Comparison of ENCODE assay signal across 9 cellular contexts in the genomic region with DNA sequence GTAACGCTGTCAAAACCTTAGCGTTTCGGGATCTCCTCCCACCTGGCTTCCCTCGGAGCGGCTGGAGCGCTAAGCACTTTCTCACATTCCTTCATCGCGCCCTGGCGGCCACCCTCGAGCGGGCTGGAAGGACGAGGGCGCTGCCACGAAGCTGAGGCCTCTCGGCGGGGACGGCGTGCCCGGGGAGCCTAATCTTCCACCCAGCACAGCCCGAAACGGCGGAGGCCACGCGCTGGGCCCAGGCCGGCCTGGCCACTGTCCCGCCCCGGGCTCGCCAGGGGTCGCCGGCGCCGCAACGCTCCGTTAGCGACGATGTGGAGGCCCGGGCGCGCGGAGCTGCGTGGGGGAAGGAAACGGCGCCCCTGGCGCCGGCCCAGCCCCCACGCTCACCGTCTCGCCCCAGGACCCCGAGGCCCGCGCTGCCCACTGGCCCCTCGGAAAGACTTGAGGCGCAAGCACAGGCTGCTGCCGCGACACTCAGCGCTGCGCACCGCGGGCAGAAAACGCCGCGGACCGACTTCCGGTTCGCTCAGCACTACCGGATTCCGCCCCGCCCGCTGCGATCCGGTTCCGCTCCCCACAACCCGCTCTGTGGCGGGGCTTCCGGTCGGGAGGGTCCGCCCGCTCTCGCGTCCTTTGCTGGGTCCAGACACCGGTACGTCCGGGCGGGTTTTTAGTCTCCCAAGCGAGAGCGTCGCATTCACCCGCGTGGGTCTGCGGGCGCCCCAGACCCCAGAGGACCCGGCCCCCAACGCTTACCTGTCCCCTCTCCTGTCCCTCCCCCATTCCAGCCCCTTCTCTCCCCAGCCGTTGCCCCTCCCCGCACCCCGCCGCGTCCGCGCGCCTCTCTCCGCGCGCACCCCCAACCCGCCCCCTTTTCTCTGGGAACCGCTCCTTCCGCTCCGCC. TPM values are rescaled to one million over a fixed set of nuclear protein-coding genes. Genes with fewer than 3 reads are reported as not detected.
DNase-seq lines count a peak whose midpoint lies in the region; ATAC-seq, FAIRE-seq and TF ChIP-seq lines count a peak whose summit lies in the region.
"Had no signal": no experiment of that assay in that cellular context is flagged by ENCODE, and none has a peak within 500 bp of the region (broad histone marks: within the 10 kb centered on the region; RNA-seq: fewer than 3 reads in every experiment).

A gene with protein sequence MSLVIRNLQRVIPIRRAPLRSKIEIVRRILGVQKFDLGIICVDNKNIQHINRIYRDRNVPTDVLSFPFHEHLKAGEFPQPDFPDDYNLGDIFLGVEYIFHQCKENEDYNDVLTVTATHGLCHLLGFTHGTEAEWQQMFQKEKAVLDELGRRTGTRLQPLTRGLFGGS (plus strand): TSS at position 582 of the 907 bp plus-strand sequence. CDS start 572 bp downstream, outside the sequence.

- DNase-seq in AG20443 (ENCODE audit: low spot score) (peak; percentile 97), NCI-H345 treated with DMSO at 0.1 percent for 48 hours (lab: John Stamatoyannopoulos, UW; ENCODE audit: unreplicated experiment) (peak; percentile 86), cerebellar cortex (ENCODE audit: low spot score) (peak; percentile 90), kidney (peak; percentile 96)
- peak; percentile 87 for DNase-seq in activated CD4-positive, CD25-positive, alpha-beta regulatory T cell treated with anti-CD3 and anti-CD28 coated beads, Interleukin-2, amount 50 U/mL, for 72 hours
- peak; percentile 65 to 82 for DNase-seq in stimulated activated CD4-positive, alpha-beta T cell treated with anti-CD3 and anti-CD28 coated beads, Interleukin-15, amount 100 ng/mL, for 1 hour (ENCODE audit: low read depth in 1 of 2, low spot score in 1 of 2)

- H3K4me1 ChIP-seq in kidney (ENCODE audit: control insufficient read depth in 1 of 2, insufficient read depth in 1 of 2, low read depth in 1 of 2, low read length in 2 of 2) = peaks cover 21 to 23% of the 10 kb centered on the region in 2 donors

- H3K9me3 ChIP-seq in kidney (ENCODE audit: control insufficient read depth in 1 of 2, low read length in 2 of 2) = no peaks in the 10 kb centered on the region

- intact Hi-C loops in kidney (cut with DNase I) = no loop called here

- peak; percentile 41 for TF ChIP-seq CTCF in kidney (IDR thresholded peaks at IDR 0.05; ENCODE audit: borderline replicate concordance, extremely low read depth, insufficient read depth)

- peak within 1 kb of the TSS; percentile 85 to 96 for H3K9ac ChIP-seq in kidney (ENCODE audit: low read length in 2 of 2)

- peak within 1 kb of the TSS; percentile 79 to 90 for H3K27ac ChIP-seq in kidney (ENCODE audit: low read depth in 2 of 2, low read length in 2 of 2)

- H3K36me3 ChIP-seq in kidney (ENCODE audit: control insufficient read depth in 1 of 2, insufficient read depth in 2 of 2, low read length in 2 of 2) = peaks cover 5 to 6% of the 10 kb centered on the region in 2 donors

- no peak for FAIRE-seq in kidney (lab: Jason Lieb, UNC)
- FAIRE-seq: colon had no signal

- ATAC-seq in GM19025 (IDR thresholded peaks at IDR 0.05; ENCODE audit: low read depth, unreplicated experiment) (peak; percentile 92), HG03280 (IDR thresholded peaks at IDR 0.05; ENCODE audit: unreplicated experiment) (peak; percentile 88)

- H3K4me3 ChIP-seq in kidney (ENCODE audit: low read length in 2 of 2) = peak within 1 kb of the TSS; percentile 80 to 98

RNA-seq across cellular contexts. Expression of the gene that starts here (rescaled TPM):
- 17.5 TPM for total RNA-seq in kidney
- polyA plus RNA-seq in kidney (ENCODE audit: insufficient read depth, low read depth, low replicate concordance) = 29.6 TPM

Comparison
In these comparisons a context has a peak if more than half of its experiments do, and no peak if none do; other contexts are left out.
1. Peak in every context shown above with its lines: DNase-seq, ATAC-seq, H3K4me3 ChIP-seq and H3K27ac ChIP-seq.